24 cellular contexts compared by ENCODE assay signal in the genomic region with DNA sequence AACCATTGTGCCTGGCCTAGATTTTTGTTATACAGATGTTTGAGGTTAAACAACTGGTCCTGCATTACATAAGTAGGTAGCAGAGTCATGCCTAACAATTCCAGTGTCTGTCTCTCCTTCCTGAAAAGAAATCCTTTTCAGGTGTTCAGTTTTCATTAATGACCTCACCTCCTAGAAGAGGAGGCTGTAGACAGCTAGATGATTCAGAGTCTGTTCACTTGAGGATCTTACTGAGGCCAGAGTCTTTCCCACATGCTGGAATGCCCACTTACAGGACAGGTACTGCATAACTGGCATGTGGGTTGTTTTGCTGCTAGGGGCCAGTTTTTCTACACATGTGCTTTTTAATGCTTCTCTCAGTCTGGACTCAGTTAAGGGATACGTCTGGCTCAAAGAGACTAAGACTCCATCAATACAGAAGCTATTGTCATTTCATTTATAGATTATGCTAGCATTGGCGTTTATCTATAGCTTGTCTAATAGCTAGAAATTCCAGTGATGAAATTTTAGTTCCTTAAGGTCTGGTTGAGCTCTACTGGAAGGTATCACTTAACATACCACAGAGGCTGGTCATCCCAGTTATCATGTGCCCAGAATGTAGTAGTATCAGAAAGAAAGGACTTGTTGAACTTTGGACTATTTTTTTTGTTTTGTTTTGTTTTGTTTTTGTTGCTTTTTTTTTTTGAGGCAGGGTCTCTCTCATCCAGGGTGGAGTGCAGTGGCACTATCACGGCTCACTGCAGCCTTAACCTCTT.
A peak's percentile ranks its signal among the peaks of the same experiment; 100 is the strongest.
DNase-seq lines count a peak whose midpoint lies in the region; ATAC-seq, FAIRE-seq and TF ChIP-seq lines count a peak whose summit lies in the region.
"Had no signal": no experiment of that assay in that cellular context is flagged by ENCODE, and none has a peak within 500 bp of the region (broad histone marks: within the 10 kb centered on the region; RNA-seq: fewer than 3 reads in every experiment).

No MANE protein-coding gene starts in this region.

- no peak for FAIRE-seq in urothelium cell line (lab: Jason Lieb, UNC)
- FAIRE-seq: GM19239 had no signal

- no peak overlapping the region for H3K4me3 Mint-ChIP-seq in activated CD8-positive, alpha-beta memory T cell treated with anti-CD3 and anti-CD28 coated beads, Interleukin-2, amount 10 ng/mL, durations not matched to agents 7 days and 5 days
- H3K4me3 Mint-ChIP-seq: immature natural killer cell; stimulated activated memory B cell treated with anti-CD40 and anti-IgM and Interleukin-4, amounts not matched to agents 10 μg/mL and 1 μg/mL and 100 μg/mL, for 72 hours had no signal

- no peaks in the 10 kb centered on the region for H3K4me1 Mint-ChIP-seq in activated CD8-positive, alpha-beta memory T cell treated with anti-CD3 and anti-CD28 coated beads, Interleukin-2, amount 10 ng/mL, durations not matched to agents 7 days and 5 days
- H3K4me1 Mint-ChIP-seq: immature natural killer cell had no signal

- H3K4me1 ChIP-seq in RWPE2 (ENCODE audit: insufficient read depth, poor library complexity, severe bottlenecking): peaks cover 44% of the 10 kb centered on the region
- H3K4me1 ChIP-seq in foreskin keratinocyte: peaks cover 17% of the 10 kb centered on the region
- H3K4me1 ChIP-seq in HAP-1: peaks cover 2% of the 10 kb centered on the region
- H3K4me1 ChIP-seq: psoas muscle had no signal

- peak; percentile 47 for DNase-seq in DMS53 (lab: John Stamatoyannopoulos, UW)
- DNase-seq in DMS53 treated with DMSO at 0.1 percent for 48 hours (lab: John Stamatoyannopoulos, UW; ENCODE audit: unreplicated experiment): no peak
- no peak for DNase-seq in RWPE2 (ENCODE audit: low spot score)
- peak; percentile 98 to 99 for DNase-seq in foreskin keratinocyte
- DNase-seq in urothelium cell line (ENCODE audit: low spot score): peak; percentile 84
- no peak for DNase-seq in activated CD8-positive, alpha-beta memory T cell treated with anti-CD3 and anti-CD28 coated beads, Interleukin-2, amount 10 ng/mL, durations not matched to agents 7 days and 5 days
- DNase-seq in HAP-1 (ENCODE audit: low spot score in 2 of 2): no peak
- DNase-seq in activated CD4-positive, alpha-beta T cell treated with anti-CD3 and anti-CD28 coated beads, Interleukin-2, amount 50 U/mL, for 1 hour: no peak
- DNase-seq: activated CD4-positive, alpha-beta T cell treated with anti-CD3 and anti-CD28 coated beads for 4 hours; anterior cingulate cortex; cortex of kidney; DMS79; erythroblast; heart left ventricle; immature natural killer cell; NCI-H1092; NCI-H2081 treated with DMSO at 0.1 percent for 48 hours; NCI-H524 treated with DMSO at 0.1 percent for 48 hours; OCI-M1; psoas muscle; thyroid gland had no signal

- peak; percentile 97 for ATAC-seq in RWPE2 (ENCODE audit: low read depth)
- ATAC-seq in foreskin keratinocyte: peak; percentile 98
- ATAC-seq in activated CD8-positive, alpha-beta memory T cell treated with anti-CD3 and anti-CD28 coated beads, Interleukin-2, amount 10 ng/mL, durations not matched to agents 7 days and 5 days: no peak
- ATAC-seq: heart left ventricle; psoas muscle; stimulated activated memory B cell treated with anti-CD40 and anti-IgM and Interleukin-4, amounts not matched to agents 10 μg/mL and 1 μg/mL and 100 μg/mL, for 72 hours had no signal

- no peak for TF ChIP-seq CTCF in RWPE2 (IDR thresholded peaks at IDR 0.05; ENCODE audit: poor library complexity, severe bottlenecking)
- no peak for TF ChIP-seq CTCF in foreskin keratinocyte (conservative IDR thresholded peaks at IDR 0.05)

- H3K4me3 ChIP-seq in RWPE2 (ENCODE audit: severe bottlenecking) (no peak overlapping the region), HAP-1 (no peak overlapping the region)
- H3K4me3 ChIP-seq: heart left ventricle, psoas muscle, thyroid gland had no signal

- H3K27me3 ChIP-seq in RWPE2 (ENCODE audit: insufficient read depth, poor library complexity, severe bottlenecking) (no peaks in the 10 kb centered on the region), foreskin keratinocyte (no peaks in the 10 kb centered on the region), HAP-1 (ENCODE audit: low read depth) (no peaks in the 10 kb centered on the region)
- H3K27me3 ChIP-seq: heart left ventricle, thyroid gland had no signal

- CTCF ChIA-PET in activated CD8-positive, alpha-beta memory T cell treated with anti-CD3 and anti-CD28 coated beads, Interleukin-2, amount 10 ng/mL, durations not matched to agents 7 days and 5 days (lab: Charles Lee): no interaction called here

- H3K36me3 ChIP-seq in RWPE2 (ENCODE audit: low read depth): peaks cover 19% of the 10 kb centered on the region
- no peaks in the 10 kb centered on the region for H3K36me3 ChIP-seq in HAP-1 (replicated peaks)
- H3K36me3 ChIP-seq: thyroid gland had no signal

- no peak overlapping the region for H3K27ac Mint-ChIP-seq in activated CD8-positive, alpha-beta memory T cell treated with anti-CD3 and anti-CD28 coated beads, Interleukin-2, amount 10 ng/mL, durations not matched to agents 7 days and 5 days
- H3K27ac Mint-ChIP-seq: immature natural killer cell; stimulated activated memory B cell treated with anti-CD40 and anti-IgM and Interleukin-4, amounts not matched to agents 10 μg/mL and 1 μg/mL and 100 μg/mL, for 72 hours had no signal

- H3K36me3 Mint-ChIP-seq in activated CD8-positive, alpha-beta memory T cell treated with anti-CD3 and anti-CD28 coated beads, Interleukin-2, amount 10 ng/mL, durations not matched to agents 7 days and 5 days: peaks cover 20% of the 10 kb centered on the region

- H3K9me3 Mint-ChIP-seq in activated CD8-positive, alpha-beta memory T cell treated with anti-CD3 and anti-CD28 coated beads, Interleukin-2, amount 10 ng/mL, durations not matched to agents 7 days and 5 days (ENCODE audit: low read depth): no peaks in the 10 kb centered on the region
- H3K9me3 Mint-ChIP-seq: stimulated activated memory B cell treated with anti-CD40 and anti-IgM and Interleukin-4, amounts not matched to agents 10 μg/mL and 1 μg/mL and 100 μg/mL, for 72 hours had no signal

- in situ Hi-C loops in HAP-1 (cut with MboI; ENCODE audit: low sequenced_read_pairs): no loop called here

- H3K27ac ChIP-seq in RWPE2 (ENCODE audit: poor library complexity, severe bottlenecking): peak overlapping the region; percentile 92
- peak overlapping the region; percentile 98 for H3K27ac ChIP-seq in foreskin keratinocyte
- H3K27ac ChIP-seq: 22Rv1, heart left ventricle, psoas muscle, thyroid gland had no signal

- H3K9me3 ChIP-seq in RWPE2 (ENCODE audit: severe bottlenecking) (peaks cover 2% of the 10 kb centered on the region), HAP-1 (peaks cover 2% of the 10 kb centered on the region; the same call in 1 of the 2 replicates)
- H3K9me3 ChIP-seq: psoas muscle, thyroid gland had no signal

- H3K27me3 Mint-ChIP-seq in activated CD8-positive, alpha-beta memory T cell treated with anti-CD3 and anti-CD28 coated beads, Interleukin-2, amount 10 ng/mL, durations not matched to agents 7 days and 5 days: no peaks in the 10 kb centered on the region
- H3K27me3 Mint-ChIP-seq: stimulated activated memory B cell treated with anti-CD40 and anti-IgM and Interleukin-4, amounts not matched to agents 10 μg/mL and 1 μg/mL and 100 μg/mL, for 72 hours had no signal

Comparison
In these comparisons a context has a peak if more than half of its experiments do, and no peak if none do; other contexts are left out.
1. DNase-seq: peak in DMS53 (single experiment), foreskin keratinocyte (2 of 2) and urothelium cell line (single experiment); none in DMS53 treated with DMSO at 0.1 percent for 48 hours (single experiment), RWPE2 (single experiment), activated CD8-positive, alpha-beta memory T cell treated with anti-CD3 and anti-CD28 coated beads, Interleukin-2, amount 10 ng/mL, durations not matched to agents 7 days and 5 days (single experiment), HAP-1 (0 of 2) and activated CD4-positive, alpha-beta T cell treated with anti-CD3 and anti-CD28 coated beads, Interleukin-2, amount 50 U/mL, for 1 hour (single experiment).